ENCODE assay signal across 8 cellular contexts in genomic region chr16:70694088-70694487, GRCh38. TPM values are rescaled to one million over a fixed set of nuclear protein-coding genes. Genes with fewer than 3 reads are reported as not detected.
DNase-seq lines count a peak whose midpoint lies in the region; ATAC-seq and TF ChIP-seq lines count a peak whose summit lies in the region.

No MANE protein-coding gene starts in this region.

- no peak for TF ChIP-seq CTCF in right atrium auricular region (IDR thresholded peaks at IDR 0.05)
- TF ChIP-seq CTCF in stomach (IDR thresholded peaks at IDR 0.05), result no peak

- peak overlapping the region; percentile 85 to 93 for H3K27ac ChIP-seq in right atrium auricular region
- H3K27ac ChIP-seq in stomach, result peak overlapping the region in 4 of 5 donors; percentile 83 to 95 (median 88)

- no peaks in the 10 kb centered on the region for H3K36me3 ChIP-seq in right atrium auricular region
- peaks cover 0 to 19% (median 10%) of the 10 kb centered on the region in 4 donors for H3K36me3 ChIP-seq in stomach

- ATAC-seq in GM21447 (IDR thresholded peaks at IDR 0.05; ENCODE audit: unreplicated experiment) (no peak), HG02840 (IDR thresholded peaks at IDR 0.05; ENCODE audit: low FRiP score, unreplicated experiment) (no peak)

- TF ChIP-seq EP300 in stomach (IDR thresholded peaks at IDR 0.05), result no peak

- H3K9me3 ChIP-seq in right atrium auricular region (no peaks in the 10 kb centered on the region), stomach (no peaks in the 10 kb centered on the region)

- peaks cover 0 to 100% of the 10 kb centered on the region in 2 donors for H3K4me1 ChIP-seq in right atrium auricular region
- H3K4me1 ChIP-seq in stomach, result peaks cover 76 to 97% (median 90%) of the 10 kb centered on the region in 4 donors

- H3K27me3 ChIP-seq in right atrium auricular region (no peaks in the 10 kb centered on the region), stomach (no peaks in the 10 kb centered on the region)

- no peak overlapping the region for H3K4me3 ChIP-seq in right atrium auricular region
- no peak overlapping the region for H3K4me3 ChIP-seq in stomach

- TF ChIP-seq POLR2A in stomach (IDR thresholded peaks at IDR 0.05), result no peak

- WGBS in stomach, 5 donors, result 67 to 78% (median 72%) methylated on average over 10 of the region's 10 CpGs; no CpG with 5 or more reads in 1 of the 5 donors

- intact Hi-C loops in stomach (cut with DNase I; ENCODE audit: low total_unique reads), result no loop called here

- DNase-seq in HK-2 (ENCODE audit: unreplicated experiment) (peak; percentile 83), amniotic epithelial cell (ENCODE audit: low read depth) (peak; percentile 85), right atrium auricular region (ENCODE audit: low spot score) (no peak), stomach (no peak), NCI-H128 (lab: John Stamatoyannopoulos, UW; ENCODE audit: unreplicated experiment) (no peak), pons (ENCODE audit: low spot score) (no peak)

RNA-seq across cellular contexts. Expression of gene MTSS2, which starts 8.2 kb away (rescaled TPM):
- total RNA-seq in right atrium auricular region (10 to 100 TPM; 35.3 to 44.7 TPM), stomach (10 to 100 TPM in 4 of 5 donors, 1 to 10 TPM in 1; 5.8 to 50.7 (median 17.4) TPM)
- 10 to 100 TPM; 19.7 to 42.2 (median 33.0) TPM for polyA plus RNA-seq in stomach

RNA-seq across cellular contexts. Expression of gene IL34, which starts 47.7 kb away (rescaled TPM):
- total RNA-seq in right atrium auricular region (1 to 10 TPM in 1 of 2 donors, under 1 TPM in 1; 0.39 to 2.2 TPM), stomach (1 to 10 TPM in 1 of 5 donors, under 1 TPM in 2, not detected in 2; 0.45 to 2.0 (median 0.87) TPM)
- 1 to 10 TPM; 1.5 to 5.9 (median 2.1) TPM for polyA plus RNA-seq in stomach

Comparison
In these comparisons a context has a peak if more than half of its experiments do, and no peak if none do; other contexts are left out.
1. DNase-seq: peak in HK-2 (single experiment) and amniotic epithelial cell (single experiment); none in right atrium auricular region (single experiment), stomach (single experiment), NCI-H128 (single experiment) and pons (single experiment).